1 cellular context compared by ENCODE assay signal in the genomic region with DNA sequence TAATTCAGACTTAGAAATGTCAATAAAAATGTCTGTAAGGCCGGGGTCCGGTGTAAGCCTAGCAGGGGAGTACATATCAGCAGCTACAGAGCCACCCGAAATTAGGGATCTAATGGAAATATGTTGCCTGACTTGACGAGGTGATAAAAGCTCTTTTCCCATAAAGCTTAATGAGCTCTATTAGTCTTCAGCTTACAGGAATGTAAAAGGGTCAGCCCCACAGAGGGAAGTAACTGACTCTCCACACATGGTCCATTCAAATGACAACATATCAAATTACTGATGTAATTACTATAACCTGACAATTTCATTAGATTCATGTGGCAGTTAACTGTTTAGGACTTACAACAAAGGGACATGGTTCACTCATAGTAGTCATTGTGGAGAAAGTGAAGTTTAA.
TF ChIP-seq lines count a peak whose summit lies in the region.

No MANE protein-coding gene starts in this region.

TF ChIP-seq in HEK293, 187 proteins besides CTCF, POLR2A, EP300 and RAD21 (continued from another document and continues in another):
- TF ChIP-seq ZNF202 (tag by site-specific recombination; IDR thresholded peaks at IDR 0.05; ENCODE audit: borderline replicate concordance) (no peak), ZNF585B (tag by site-specific recombination; IDR thresholded peaks at IDR 0.05) (no peak), MYNN (tag by site-specific recombination; IDR thresholded peaks at IDR 0.05; ENCODE audit: borderline replicate concordance) (0 out of 2 replicates have a peak, but pooled peaks have one; percentile 36), PBX3 (CRISPR knock-in tag; IDR thresholded peaks at IDR 0.05) (no peak), REPIN1 (tag by site-specific recombination; IDR thresholded peaks at IDR 0.05; ENCODE audit: low read depth) (no peak), ZNF114 (tag by site-specific recombination; IDR thresholded peaks at IDR 0.05) (no peak), ZNF610 (tag by site-specific recombination; IDR thresholded peaks at IDR 0.05; ENCODE audit: borderline replicate concordance) (peak; percentile 68; the same call in 1 of the 2 replicates), ZNF146 (tag by site-specific recombination; IDR thresholded peaks at IDR 0.05) (no peak), ZFP41 (tag by site-specific recombination; IDR thresholded peaks at IDR 0.05; ENCODE audit: borderline replicate concordance) (no peak), MEIS1 (CRISPR knock-in tag; IDR thresholded peaks at IDR 0.05; ENCODE audit: borderline replicate concordance) (no peak), ZNF148 (tag by site-specific recombination; IDR thresholded peaks at IDR 0.05; ENCODE audit: borderline replicate concordance) (no peak), ZNF404 (tag by site-specific recombination; IDR thresholded peaks at IDR 0.05) (no peak), ZNF266 (tag by site-specific recombination; IDR thresholded peaks at IDR 0.05; ENCODE audit: low read depth) (no peak), AEBP2 (tag by site-specific recombination; IDR thresholded peaks at IDR 0.05; ENCODE audit: borderline replicate concordance) (no peak), ZNF354C (tag by site-specific recombination; IDR thresholded peaks at IDR 0.05; ENCODE audit: borderline replicate concordance, low read depth) (no peak), ZBTB7A (tag by site-specific recombination; IDR thresholded peaks at IDR 0.05; ENCODE audit: low read depth) (no peak), ZNF530 (tag by site-specific recombination; IDR thresholded peaks at IDR 0.05; ENCODE audit: low read depth) (no peak), ZNF561 (tag by site-specific recombination; IDR thresholded peaks at IDR 0.05; ENCODE audit: borderline replicate concordance) (peak; percentile 93), ZBTB1 (tag by site-specific recombination; IDR thresholded peaks at IDR 0.05) (peak; percentile 55; the same call in 1 of the 2 replicates), SETDB1 (IDR thresholded peaks at IDR 0.05; ENCODE audit: insufficient read length, low read length) (no peak), ZNF10 (tag by site-specific recombination; IDR thresholded peaks at IDR 0.05) (peak; percentile 69; the same call in 1 of the 2 replicates), ZNF426 (tag by site-specific recombination; IDR thresholded peaks at IDR 0.05) (no peak), ZNF555 (tag by site-specific recombination; conservative IDR thresholded peaks at IDR 0.05) (no peak), SCRT2 (tag by site-specific recombination; IDR thresholded peaks at IDR 0.05) (no peak), ZNF560 (tag by site-specific recombination; IDR thresholded peaks at IDR 0.05; ENCODE audit: borderline replicate concordance) (no peak), ZNF792 (tag by site-specific recombination; IDR thresholded peaks at IDR 0.05) (no peak), ZNF544 (tag by site-specific recombination; IDR thresholded peaks at IDR 0.05) (no peak), ZNF48 (tag by site-specific recombination; IDR thresholded peaks at IDR 0.05) (no peak), ZBTB44 (tag by site-specific recombination; IDR thresholded peaks at IDR 0.05) (peak; percentile 90), ZNF155 (tag by site-specific recombination; IDR thresholded peaks at IDR 0.05) (no peak)
- TF ChIP-seq, protein P1, sequence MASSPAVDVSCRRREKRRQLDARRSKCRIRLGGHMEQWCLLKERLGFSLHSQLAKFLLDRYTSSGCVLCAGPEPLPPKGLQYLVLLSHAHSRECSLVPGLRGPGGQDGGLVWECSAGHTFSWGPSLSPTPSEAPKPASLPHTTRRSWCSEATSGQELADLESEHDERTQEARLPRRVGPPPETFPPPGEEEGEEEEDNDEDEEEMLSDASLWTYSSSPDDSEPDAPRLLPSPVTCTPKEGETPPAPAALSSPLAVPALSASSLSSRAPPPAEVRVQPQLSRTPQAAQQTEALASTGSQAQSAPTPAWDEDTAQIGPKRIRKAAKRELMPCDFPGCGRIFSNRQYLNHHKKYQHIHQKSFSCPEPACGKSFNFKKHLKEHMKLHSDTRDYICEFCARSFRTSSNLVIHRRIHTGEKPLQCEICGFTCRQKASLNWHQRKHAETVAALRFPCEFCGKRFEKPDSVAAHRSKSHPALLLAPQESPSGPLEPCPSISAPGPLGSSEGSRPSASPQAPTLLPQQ (tag by site-specific recombination; IDR thresholded peaks at IDR 0.05), result peak; percentile 38; the same call in 1 of the 2 replicates
- TF ChIP-seq, protein P2, sequence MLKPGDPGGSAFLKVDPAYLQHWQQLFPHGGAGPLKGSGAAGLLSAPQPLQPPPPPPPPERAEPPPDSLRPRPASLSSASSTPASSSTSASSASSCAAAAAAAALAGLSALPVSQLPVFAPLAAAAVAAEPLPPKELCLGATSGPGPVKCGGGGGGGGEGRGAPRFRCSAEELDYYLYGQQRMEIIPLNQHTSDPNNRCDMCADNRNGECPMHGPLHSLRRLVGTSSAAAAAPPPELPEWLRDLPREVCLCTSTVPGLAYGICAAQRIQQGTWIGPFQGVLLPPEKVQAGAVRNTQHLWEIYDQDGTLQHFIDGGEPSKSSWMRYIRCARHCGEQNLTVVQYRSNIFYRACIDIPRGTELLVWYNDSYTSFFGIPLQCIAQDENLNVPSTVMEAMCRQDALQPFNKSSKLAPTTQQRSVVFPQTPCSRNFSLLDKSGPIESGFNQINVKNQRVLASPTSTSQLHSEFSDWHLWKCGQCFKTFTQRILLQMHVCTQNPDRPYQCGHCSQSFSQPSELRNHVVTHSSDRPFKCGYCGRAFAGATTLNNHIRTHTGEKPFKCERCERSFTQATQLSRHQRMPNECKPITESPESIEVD (tag by site-specific recombination; IDR thresholded peaks at IDR 0.05), result peak; percentile 96
- TF ChIP-seq, protein P3, sequence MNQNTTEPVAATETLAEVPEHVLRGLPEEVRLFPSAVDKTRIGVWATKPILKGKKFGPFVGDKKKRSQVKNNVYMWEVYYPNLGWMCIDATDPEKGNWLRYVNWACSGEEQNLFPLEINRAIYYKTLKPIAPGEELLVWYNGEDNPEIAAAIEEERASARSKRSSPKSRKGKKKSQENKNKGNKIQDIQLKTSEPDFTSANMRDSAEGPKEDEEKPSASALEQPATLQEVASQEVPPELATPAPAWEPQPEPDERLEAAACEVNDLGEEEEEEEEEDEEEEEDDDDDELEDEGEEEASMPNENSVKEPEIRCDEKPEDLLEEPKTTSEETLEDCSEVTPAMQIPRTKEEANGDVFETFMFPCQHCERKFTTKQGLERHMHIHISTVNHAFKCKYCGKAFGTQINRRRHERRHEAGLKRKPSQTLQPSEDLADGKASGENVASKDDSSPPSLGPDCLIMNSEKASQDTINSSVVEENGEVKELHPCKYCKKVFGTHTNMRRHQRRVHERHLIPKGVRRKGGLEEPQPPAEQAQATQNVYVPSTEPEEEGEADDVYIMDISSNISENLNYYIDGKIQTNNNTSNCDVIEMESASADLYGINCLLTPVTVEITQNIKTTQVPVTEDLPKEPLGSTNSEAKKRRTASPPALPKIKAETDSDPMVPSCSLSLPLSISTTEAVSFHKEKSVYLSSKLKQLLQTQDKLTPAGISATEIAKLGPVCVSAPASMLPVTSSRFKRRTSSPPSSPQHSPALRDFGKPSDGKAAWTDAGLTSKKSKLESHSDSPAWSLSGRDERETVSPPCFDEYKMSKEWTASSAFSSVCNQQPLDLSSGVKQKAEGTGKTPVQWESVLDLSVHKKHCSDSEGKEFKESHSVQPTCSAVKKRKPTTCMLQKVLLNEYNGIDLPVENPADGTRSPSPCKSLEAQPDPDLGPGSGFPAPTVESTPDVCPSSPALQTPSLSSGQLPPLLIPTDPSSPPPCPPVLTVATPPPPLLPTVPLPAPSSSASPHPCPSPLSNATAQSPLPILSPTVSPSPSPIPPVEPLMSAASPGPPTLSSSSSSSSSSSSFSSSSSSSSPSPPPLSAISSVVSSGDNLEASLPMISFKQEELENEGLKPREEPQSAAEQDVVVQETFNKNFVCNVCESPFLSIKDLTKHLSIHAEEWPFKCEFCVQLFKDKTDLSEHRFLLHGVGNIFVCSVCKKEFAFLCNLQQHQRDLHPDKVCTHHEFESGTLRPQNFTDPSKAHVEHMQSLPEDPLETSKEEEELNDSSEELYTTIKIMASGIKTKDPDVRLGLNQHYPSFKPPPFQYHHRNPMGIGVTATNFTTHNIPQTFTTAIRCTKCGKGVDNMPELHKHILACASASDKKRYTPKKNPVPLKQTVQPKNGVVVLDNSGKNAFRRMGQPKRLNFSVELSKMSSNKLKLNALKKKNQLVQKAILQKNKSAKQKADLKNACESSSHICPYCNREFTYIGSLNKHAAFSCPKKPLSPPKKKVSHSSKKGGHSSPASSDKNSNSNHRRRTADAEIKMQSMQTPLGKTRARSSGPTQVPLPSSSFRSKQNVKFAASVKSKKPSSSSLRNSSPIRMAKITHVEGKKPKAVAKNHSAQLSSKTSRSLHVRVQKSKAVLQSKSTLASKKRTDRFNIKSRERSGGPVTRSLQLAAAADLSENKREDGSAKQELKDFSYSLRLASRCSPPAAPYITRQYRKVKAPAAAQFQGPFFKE (tag by site-specific recombination; IDR thresholded peaks at IDR 0.05; ENCODE audit: borderline replicate concordance), result no peak
- TF ChIP-seq, protein P4, sequence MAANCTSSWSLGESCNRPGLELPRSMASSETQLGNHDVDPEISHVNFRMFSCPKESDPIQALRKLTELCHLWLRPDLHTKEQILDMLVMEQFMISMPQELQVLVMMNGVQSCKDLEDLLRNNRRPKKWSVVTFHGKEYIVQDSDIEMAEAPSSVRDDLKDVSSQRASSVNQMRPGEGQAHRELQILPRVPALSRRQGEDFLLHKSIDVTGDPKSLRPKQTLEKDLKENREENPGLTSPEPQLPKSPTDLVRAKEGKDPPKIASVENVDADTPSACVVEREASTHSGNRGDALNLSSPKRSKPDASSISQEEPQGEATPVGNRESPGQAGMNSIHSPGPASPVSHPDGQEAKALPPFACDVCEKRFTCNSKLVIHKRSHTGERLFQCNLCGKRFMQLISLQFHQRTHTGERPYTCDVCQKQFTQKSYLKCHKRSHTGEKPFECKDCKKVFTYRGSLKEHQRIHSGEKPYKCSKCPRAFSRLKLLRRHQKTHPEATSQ (tag by site-specific recombination; IDR thresholded peaks at IDR 0.05), result no peak
- TF ChIP-seq, protein P5, sequence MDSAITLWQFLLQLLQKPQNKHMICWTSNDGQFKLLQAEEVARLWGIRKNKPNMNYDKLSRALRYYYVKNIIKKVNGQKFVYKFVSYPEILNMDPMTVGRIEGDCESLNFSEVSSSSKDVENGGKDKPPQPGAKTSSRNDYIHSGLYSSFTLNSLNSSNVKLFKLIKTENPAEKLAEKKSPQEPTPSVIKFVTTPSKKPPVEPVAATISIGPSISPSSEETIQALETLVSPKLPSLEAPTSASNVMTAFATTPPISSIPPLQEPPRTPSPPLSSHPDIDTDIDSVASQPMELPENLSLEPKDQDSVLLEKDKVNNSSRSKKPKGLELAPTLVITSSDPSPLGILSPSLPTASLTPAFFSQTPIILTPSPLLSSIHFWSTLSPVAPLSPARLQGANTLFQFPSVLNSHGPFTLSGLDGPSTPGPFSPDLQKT (IDR thresholded peaks at IDR 0.05; ENCODE audit: borderline replicate concordance, low read depth, low read length), result no peak
- TF ChIP-seq, protein P6, sequence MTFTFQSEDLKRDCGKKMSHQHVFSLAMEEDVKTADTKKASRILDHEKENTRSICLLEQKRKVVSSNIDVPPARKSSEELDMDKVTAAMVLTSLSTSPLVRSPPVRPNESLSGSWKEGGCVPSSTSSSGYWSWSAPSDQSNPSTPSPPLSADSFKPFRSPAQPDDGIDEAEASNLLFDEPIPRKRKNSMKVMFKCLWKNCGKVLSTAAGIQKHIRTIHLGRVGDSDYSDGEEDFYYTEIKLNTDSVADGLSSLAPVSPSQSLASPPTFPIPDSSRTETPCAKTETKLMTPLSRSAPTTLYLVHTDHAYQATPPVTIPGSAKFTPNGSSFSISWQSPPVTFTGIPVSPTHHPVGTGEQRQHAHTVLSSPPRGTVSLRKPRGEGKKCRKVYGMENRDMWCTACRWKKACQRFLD (tag by site-specific recombination; IDR thresholded peaks at IDR 0.05), result no peak
